Comparison of ENCODE assay signal across 9 cellular contexts in genomic region chr22:36453266-36453607, GRCh38. TPM values are rescaled to one million over a fixed set of nuclear protein-coding genes. Genes with fewer than 3 reads are reported as not detected.
DNase-seq lines count a peak whose midpoint lies in the region; ATAC-seq and TF ChIP-seq lines count a peak whose summit lies in the region.
"Had no signal": no experiment of that assay in that cellular context is flagged by ENCODE, and none has a peak within 500 bp of the region (broad histone marks: within the 10 kb centered on the region; RNA-seq: fewer than 3 reads in every experiment).

No MANE protein-coding gene starts in this region.

- WGBS in SK-N-SH (ENCODE audit: low lambda C conversion rate) = 100% methylated on average over 1 of the region's 1 CpG

- DNase-seq in GM12865 (ENCODE audit: low read depth) (peak; percentile 34), A673 (ENCODE audit: low spot score) (no peak), NCI-H1105 treated with DMSO at 0.1 percent for 48 hours (lab: John Stamatoyannopoulos, UW) (no peak), SK-N-SH (no peak)
- DNase-seq in natural killer cell treated with Interleukin-12 subunit alpha and Interleukin-12 subunit beta and Interleukin-15 and Interleukin-18, amount 100 ng/mL, for 72 hours (ENCODE audit: low spot score) = no peak
- DNase-seq: NCI-H1092 had no signal

- no peaks in the 10 kb centered on the region for H4K20me1 ChIP-seq in SK-N-SH (ENCODE audit: insufficient read depth)

- no peak overlapping the region for H3K9ac ChIP-seq in SK-N-SH

- no peaks in the 10 kb centered on the region for H3K36me3 ChIP-seq in A673 (ENCODE audit: insufficient read depth, low read length, poor library complexity, severe bottlenecking)
- no peaks in the 10 kb centered on the region for H3K36me3 ChIP-seq in SK-N-SH (replicated peaks in 1 of 2; ENCODE audit: control insufficient read depth in 1 of 2, insufficient read depth in 2 of 2, low read length in 1 of 2)

- TF ChIP-seq CTCF in C4-2B (conservative IDR thresholded peaks at IDR 0.05) (no peak), GM12865 (IDR thresholded peaks at IDR 0.05; ENCODE audit: insufficient read depth, low read depth, low read length, missing control alignments) (no peak), A673 (conservative IDR thresholded peaks at IDR 0.05; ENCODE audit: low read depth, low read length) (no peak), SK-N-SH (IDR thresholded peaks at IDR 0.05) (no peak)

- no peak for ATAC-seq in activated T-helper 17 cell treated with anti-CD3 and anti-CD28 coated beads, Interleukin-2, amount 50 U/mL, for 72 hours (replicated peaks)
- no peak for ATAC-seq in natural killer cell treated with Interleukin-12 subunit alpha and Interleukin-12 subunit beta and Interleukin-15 and Interleukin-18, amount 100 ng/mL, for 72 hours
- ATAC-seq in GM18520 (IDR thresholded peaks at IDR 0.05; ENCODE audit: unreplicated experiment) = no peak

- H3K36me3 Mint-ChIP-seq in activated T-helper 17 cell treated with anti-CD3 and anti-CD28 coated beads, Interleukin-2, amount 50 U/mL, for 72 hours (ENCODE audit: low read depth) = no peaks in the 10 kb centered on the region
- H3K36me3 Mint-ChIP-seq in natural killer cell treated with Interleukin-12 subunit alpha and Interleukin-12 subunit beta and Interleukin-15 and Interleukin-18, amount 100 ng/mL, for 72 hours = no peaks in the 10 kb centered on the region

- no peaks in the 10 kb centered on the region for H3K9me3 Mint-ChIP-seq in activated T-helper 17 cell treated with anti-CD3 and anti-CD28 coated beads, Interleukin-2, amount 50 U/mL, for 72 hours
- no peaks in the 10 kb centered on the region for H3K9me3 Mint-ChIP-seq in natural killer cell treated with Interleukin-12 subunit alpha and Interleukin-12 subunit beta and Interleukin-15 and Interleukin-18, amount 100 ng/mL, for 72 hours

- no peak overlapping the region for H3K4me3 ChIP-seq in GM12865 (ENCODE audit: low read depth, low read length)
- H3K4me3 ChIP-seq in A673 (ENCODE audit: low read depth, low read length, poor library complexity, severe bottlenecking) = no peak overlapping the region
- no peak overlapping the region for H3K4me3 ChIP-seq in SK-N-SH (ENCODE audit: low read depth in 2 of 2, low read length in 1 of 2)

- no peaks in the 10 kb centered on the region for H3K9me2 ChIP-seq in SK-N-SH

- H3K27ac ChIP-seq in C4-2B = peak overlapping the region; percentile 4; the same call in 1 of the 2 replicates
- H3K27ac ChIP-seq in A673 (ENCODE audit: low read depth, low read length, poor library complexity, severe bottlenecking) = no peak overlapping the region
- H3K27ac ChIP-seq in SK-N-SH (ENCODE audit: low read depth in 2 of 2, low read length in 1 of 2) = no peak overlapping the region

- H2AFZ ChIP-seq in SK-N-SH (ENCODE audit: low read depth) = no peak overlapping the region

- CTCF ChIA-PET in A673 (lab: Charles Lee) (no interaction called here), SK-N-SH (lab: Yijun Ruan, JAX) (no interaction called here)

- peak overlapping the region; percentile 77 for H3K4me3 Mint-ChIP-seq in activated T-helper 17 cell treated with anti-CD3 and anti-CD28 coated beads, Interleukin-2, amount 50 U/mL, for 72 hours
- H3K4me3 Mint-ChIP-seq in natural killer cell treated with Interleukin-12 subunit alpha and Interleukin-12 subunit beta and Interleukin-15 and Interleukin-18, amount 100 ng/mL, for 72 hours = peak overlapping the region; percentile 62

- H3K79me2 ChIP-seq in SK-N-SH (ENCODE audit: insufficient read depth) = no peaks in the 10 kb centered on the region

- POLR2A ChIA-PET in A673 (lab: Charles Lee; ENCODE audit: low non-redundant PET) = no interaction called here
- POLR2A ChIA-PET in SK-N-SH (lab: Yijun Ruan, JAX) = no interaction called here

- intact Hi-C loops in A673 (cut with micrococcal nuclease; ENCODE audit: unreplicated experiment) = no loop called here

- peaks cover 10% of the 10 kb centered on the region for H3K4me1 Mint-ChIP-seq in activated T-helper 17 cell treated with anti-CD3 and anti-CD28 coated beads, Interleukin-2, amount 50 U/mL, for 72 hours
- peaks cover 34 to 46% of the 10 kb centered on the region in 2 donors for H3K4me1 Mint-ChIP-seq in natural killer cell treated with Interleukin-12 subunit alpha and Interleukin-12 subunit beta and Interleukin-15 and Interleukin-18, amount 100 ng/mL, for 72 hours (ENCODE audit: low read depth in 2 of 2)

- H3K9me3 ChIP-seq in A673 (ENCODE audit: low read depth, low read length, poor library complexity, severe bottlenecking) = no peaks in the 10 kb centered on the region
- H3K9me3 ChIP-seq in SK-N-SH = no peaks in the 10 kb centered on the region

- no peaks in the 10 kb centered on the region for H3K27me3 Mint-ChIP-seq in activated T-helper 17 cell treated with anti-CD3 and anti-CD28 coated beads, Interleukin-2, amount 50 U/mL, for 72 hours
- no peaks in the 10 kb centered on the region for H3K27me3 Mint-ChIP-seq in natural killer cell treated with Interleukin-12 subunit alpha and Interleukin-12 subunit beta and Interleukin-15 and Interleukin-18, amount 100 ng/mL, for 72 hours

- H3K4me1 ChIP-seq in A673 (ENCODE audit: insufficient read depth, low read length, poor library complexity, severe bottlenecking) (peaks cover 15% of the 10 kb centered on the region), SK-N-SH (ENCODE audit: control insufficient read depth in 1 of 2, insufficient read depth in 2 of 2, low read depth in 1 of 2, low read length in 1 of 2) (peaks cover 0 to 8% of the 10 kb centered on the region in 2 experiments; a peak in 1 of 4 replicates)

- H3K27ac Mint-ChIP-seq in activated T-helper 17 cell treated with anti-CD3 and anti-CD28 coated beads, Interleukin-2, amount 50 U/mL, for 72 hours = peak overlapping the region; percentile 78
- peak overlapping the region; percentile 81 to 82 for H3K27ac Mint-ChIP-seq in natural killer cell treated with Interleukin-12 subunit alpha and Interleukin-12 subunit beta and Interleukin-15 and Interleukin-18, amount 100 ng/mL, for 72 hours

- TF ChIP-seq RAD21 in SK-N-SH (IDR thresholded peaks at IDR 0.05; ENCODE audit: low read length) = no peak

- no TSS peak for BruUV-seq in A673 (replicated peaks; lab: Mats Ljungman, UMichigan)

- no peaks in the 10 kb centered on the region for H3K27me3 ChIP-seq in A673 (replicated peaks; ENCODE audit: insufficient read depth, low read depth, low read length, poor library complexity)
- no peaks in the 10 kb centered on the region for H3K27me3 ChIP-seq in SK-N-SH (ENCODE audit: insufficient read depth)

- no peak overlapping the region for H3K4me2 ChIP-seq in SK-N-SH

- no peak for TF ChIP-seq EP300 in SK-N-SH (IDR thresholded peaks at IDR 0.05; ENCODE audit: borderline replicate concordance in 1 of 2, low read depth in 1 of 2, low read length in 1 of 2)

- H3F3A ChIP-seq in SK-N-SH (replicated peaks; ENCODE audit: insufficient read depth) = peaks cover 7% of the 10 kb centered on the region

TF ChIP-seq in SK-N-SH, 30 proteins besides CTCF, POLR2A, EP300 and RAD21 (continues in another document):
- no peak for TF ChIP-seq USF1 (IDR thresholded peaks at IDR 0.05; ENCODE audit: borderline replicate concordance, low read depth)
- TF ChIP-seq, protein P1, sequence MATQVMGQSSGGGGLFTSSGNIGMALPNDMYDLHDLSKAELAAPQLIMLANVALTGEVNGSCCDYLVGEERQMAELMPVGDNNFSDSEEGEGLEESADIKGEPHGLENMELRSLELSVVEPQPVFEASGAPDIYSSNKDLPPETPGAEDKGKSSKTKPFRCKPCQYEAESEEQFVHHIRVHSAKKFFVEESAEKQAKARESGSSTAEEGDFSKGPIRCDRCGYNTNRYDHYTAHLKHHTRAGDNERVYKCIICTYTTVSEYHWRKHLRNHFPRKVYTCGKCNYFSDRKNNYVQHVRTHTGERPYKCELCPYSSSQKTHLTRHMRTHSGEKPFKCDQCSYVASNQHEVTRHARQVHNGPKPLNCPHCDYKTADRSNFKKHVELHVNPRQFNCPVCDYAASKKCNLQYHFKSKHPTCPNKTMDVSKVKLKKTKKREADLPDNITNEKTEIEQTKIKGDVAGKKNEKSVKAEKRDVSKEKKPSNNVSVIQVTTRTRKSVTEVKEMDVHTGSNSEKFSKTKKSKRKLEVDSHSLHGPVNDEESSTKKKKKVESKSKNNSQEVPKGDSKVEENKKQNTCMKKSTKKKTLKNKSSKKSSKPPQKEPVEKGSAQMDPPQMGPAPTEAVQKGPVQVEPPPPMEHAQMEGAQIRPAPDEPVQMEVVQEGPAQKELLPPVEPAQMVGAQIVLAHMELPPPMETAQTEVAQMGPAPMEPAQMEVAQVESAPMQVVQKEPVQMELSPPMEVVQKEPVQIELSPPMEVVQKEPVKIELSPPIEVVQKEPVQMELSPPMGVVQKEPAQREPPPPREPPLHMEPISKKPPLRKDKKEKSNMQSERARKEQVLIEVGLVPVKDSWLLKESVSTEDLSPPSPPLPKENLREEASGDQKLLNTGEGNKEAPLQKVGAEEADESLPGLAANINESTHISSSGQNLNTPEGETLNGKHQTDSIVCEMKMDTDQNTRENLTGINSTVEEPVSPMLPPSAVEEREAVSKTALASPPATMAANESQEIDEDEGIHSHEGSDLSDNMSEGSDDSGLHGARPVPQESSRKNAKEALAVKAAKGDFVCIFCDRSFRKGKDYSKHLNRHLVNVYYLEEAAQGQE (IDR thresholded peaks at IDR 0.05; ENCODE audit: low read depth, low read length) = no peak
- TF ChIP-seq MEF2A (IDR thresholded peaks at IDR 0.05; ENCODE audit: borderline replicate concordance, low read depth) = no peak

RNA-seq across cellular contexts. Expression of gene TXN2, which starts 28.2 kb away (rescaled TPM):
- total RNA-seq in activated T-helper 17 cell treated with anti-CD3 and anti-CD28 coated beads, Interleukin-2, amount 50 U/mL, for 72 hours = 100 to 1,000 TPM in 1 of 2 donors, 10 to 100 TPM in 1; 87.9 to 114 TPM
- total RNA-seq in natural killer cell treated with Interleukin-12 subunit alpha and Interleukin-12 subunit beta and Interleukin-15 and Interleukin-18, amount 100 ng/mL, for 72 hours = 10 to 100 TPM; 67.5 to 96.7 TPM
- 85.4 and 88.4 TPM in 2 replicates for total RNA-seq in A673 (2021)
- 251 and 284 TPM in 2 replicates for polyA plus RNA-seq in SK-N-SH (2012; rRNA removed)
- 212 and 258 TPM in 2 replicates for polyA plus RNA-seq in SK-N-SH (2012; cell fraction: cytosol; rRNA removed)
- 151 and 162 TPM in 2 replicates for polyA plus RNA-seq in SK-N-SH (2012; cell fraction: nucleus; rRNA removed)

RNA-seq across cellular contexts. Expression of gene FOXRED2, which starts 53.6 kb away (rescaled TPM):
- total RNA-seq in activated T-helper 17 cell treated with anti-CD3 and anti-CD28 coated beads, Interleukin-2, amount 50 U/mL, for 72 hours = 10 to 100 TPM; 12.3 to 18.0 TPM
- 10 to 100 TPM in 1 of 2 donors, 1 to 10 TPM in 1; 6.5 to 25.5 TPM for total RNA-seq in natural killer cell treated with Interleukin-12 subunit alpha and Interleukin-12 subunit beta and Interleukin-15 and Interleukin-18, amount 100 ng/mL, for 72 hours
- 53.8 and 60.4 TPM in 2 replicates for total RNA-seq in A673 (2021)
- polyA plus RNA-seq in SK-N-SH (2012; rRNA removed) = 4.3 and 7.9 TPM in 2 replicates
- 4.6 and 6.9 TPM in 2 replicates for polyA plus RNA-seq in SK-N-SH (2012; cell fraction: cytosol; rRNA removed)
- 6.2 and 6.6 TPM in 2 replicates for polyA plus RNA-seq in SK-N-SH (2012; cell fraction: nucleus; rRNA removed)
